Comparison of ENCODE assay signal across 8 cellular contexts in the genomic region with DNA sequence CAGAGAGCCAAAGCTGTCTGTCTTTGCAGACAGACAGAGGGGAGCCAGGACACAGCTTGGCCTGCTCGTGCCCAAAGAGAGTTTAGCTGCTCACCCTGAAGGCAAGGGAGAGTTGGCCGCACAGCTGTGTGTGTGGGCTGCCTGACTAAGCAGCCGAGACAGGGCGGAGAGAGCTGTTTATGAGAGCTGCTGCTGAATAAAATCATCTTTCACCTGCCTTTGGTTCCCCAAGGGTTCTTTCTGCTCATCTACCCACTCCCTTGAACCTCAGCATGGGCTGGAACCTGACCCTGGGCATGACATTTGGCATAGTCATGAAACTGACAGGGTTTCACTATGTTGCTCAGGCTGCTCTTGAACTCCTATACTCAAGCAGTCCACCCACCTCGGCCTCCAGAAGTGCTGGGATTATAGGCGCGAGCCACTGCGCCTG.
A peak's percentile ranks its signal among the peaks of the same experiment; 100 is the strongest.
DNase-seq lines count a peak whose midpoint lies in the region; ATAC-seq and TF ChIP-seq lines count a peak whose summit lies in the region.

No MANE protein-coding gene starts in this region.

- H3K36me3 ChIP-seq in A673 (ENCODE audit: insufficient read depth, low read length, poor library complexity, severe bottlenecking): no peaks in the 10 kb centered on the region

- POLR2A ChIA-PET in A673 (lab: Charles Lee; ENCODE audit: low non-redundant PET): no interaction called here

- no peak overlapping the region for H3K4me3 ChIP-seq in A673 (ENCODE audit: low read depth, low read length, poor library complexity, severe bottlenecking)

- in situ Hi-C loops in GM13977 (cut with MboI; ENCODE audit: low pct_unique_long_range_greater_than_20kb, low sequenced_read_pairs, unreplicated experiment): no loop called here

- BruUV-seq in A673 (replicated peaks; lab: Mats Ljungman, UMichigan): no TSS peak

- peak; percentile 43 for DNase-seq in Ammon's horn (ENCODE audit: low spot score)
- DNase-seq in OCI-M1 (lab: John Stamatoyannopoulos, UW): peak; percentile 33
- DNase-seq in glomerular visceral epithelial cell (ENCODE audit: extremely low spot score): peak; percentile 40
- DNase-seq in A673 (ENCODE audit: low spot score): no peak
- DNase-seq in NCI-H1417 (lab: John Stamatoyannopoulos, UW): no peak
- no peak for DNase-seq in GM13977 (ENCODE audit: low spot score)
- no peak for DNase-seq in COR-L47 (lab: John Stamatoyannopoulos, UW)

- intact Hi-C loops in A673 (cut with micrococcal nuclease; ENCODE audit: unreplicated experiment): no loop called here

- H3K9me3 ChIP-seq in A673 (ENCODE audit: low read depth, low read length, poor library complexity, severe bottlenecking): no peaks in the 10 kb centered on the region

- no peaks in the 10 kb centered on the region for H3K4me1 ChIP-seq in A673 (ENCODE audit: insufficient read depth, low read length, poor library complexity, severe bottlenecking)

- H3K27ac ChIP-seq in A673 (ENCODE audit: low read depth, low read length, poor library complexity, severe bottlenecking): no peak overlapping the region

- H3K27me3 ChIP-seq in A673 (replicated peaks; ENCODE audit: insufficient read depth, low read depth, low read length, poor library complexity): no peaks in the 10 kb centered on the region

- TF ChIP-seq CTCF in A673 (conservative IDR thresholded peaks at IDR 0.05; ENCODE audit: low read depth, low read length) (no peak), GM13977 (IDR thresholded peaks at IDR 0.05; ENCODE audit: extremely low read depth, insufficient read depth, missing control alignments) (no peak)

- peak; percentile 57 for ATAC-seq in GM21515 (IDR thresholded peaks at IDR 0.05; ENCODE audit: unreplicated experiment)

- CTCF ChIA-PET in A673 (lab: Charles Lee): no interaction called here

Comparison
In these comparisons a context has a peak if more than half of its experiments do, and no peak if none do; other contexts are left out.
1. DNase-seq: peak in Ammon's horn (single experiment), OCI-M1 (single experiment) and glomerular visceral epithelial cell (single experiment); none in A673 (single experiment), NCI-H1417 (0 of 3), GM13977 (single experiment) and COR-L47 (single experiment).